Comparison of ENCODE assay signal across 1 cellular context in genomic region chr1:25996966-25997758, GRCh38.
A peak's percentile ranks its signal among the peaks of the same experiment; 100 is the strongest.
TF ChIP-seq lines count a peak whose summit lies in the region.

No MANE protein-coding gene starts in this region.

TF ChIP-seq in HepG2, 621 proteins besides CTCF, POLR2A, EP300 and RAD21 (continues in another document):
- TF ChIP-seq ZNF776 (CRISPR knock-in tag; IDR thresholded peaks at IDR 0.05) = no peak
- no peak for TF ChIP-seq E2F1 (CRISPR knock-in tag; IDR thresholded peaks at IDR 0.05)
- peak; percentile 54; the same call in 1 of the 2 replicates for TF ChIP-seq ZNF12 (CRISPR knock-in tag; IDR thresholded peaks at IDR 0.05)
- TF ChIP-seq POGZ (CRISPR knock-in tag; IDR thresholded peaks at IDR 0.05) = 0 out of 2 replicates have a peak, but pooled peaks have one; percentile 28
- TF ChIP-seq ZNF441 (CRISPR knock-in tag; IDR thresholded peaks at IDR 0.05; ENCODE audit: borderline replicate concordance) = no peak
- 0 out of 2 replicates have a peak, but pooled peaks have one; percentile 30 for TF ChIP-seq TCF7 (IDR thresholded peaks at IDR 0.05; ENCODE audit: low read depth)
- no peak for TF ChIP-seq ZNF343 (CRISPR knock-in tag; IDR thresholded peaks at IDR 0.05)
- peak; percentile 58; the same call in 1 of the 2 replicates for TF ChIP-seq NR2F2 (IDR thresholded peaks at IDR 0.05; ENCODE audit: borderline replicate concordance, low read depth)
- 0 out of 2 replicates have a peak, but pooled peaks have one; percentile 27 for TF ChIP-seq MEIS1 (CRISPR knock-in tag; IDR thresholded peaks at IDR 0.05; ENCODE audit: borderline replicate concordance)
- TF ChIP-seq ZBED4 (CRISPR knock-in tag; IDR thresholded peaks at IDR 0.05; ENCODE audit: borderline replicate concordance) = no peak
- no peak for TF ChIP-seq ZFP1 (CRISPR knock-in tag; IDR thresholded peaks at IDR 0.05)
- peak; percentile 39; the same call in 1 of the 2 replicates for TF ChIP-seq DRAP1 (CRISPR knock-in tag; IDR thresholded peaks at IDR 0.05)
- TF ChIP-seq CEBPB (IDR thresholded peaks at IDR 0.05; ENCODE audit: borderline replicate concordance, low read depth, low read length) = peak; percentile 90
- TF ChIP-seq RCOR2 (CRISPR knock-in tag; IDR thresholded peaks at IDR 0.05) = 0 out of 2 replicates have a peak, but pooled peaks have one; percentile 39
- TF ChIP-seq TARDBP (CRISPR knock-in tag; IDR thresholded peaks at IDR 0.05) = peak; percentile 43; the same call in 1 of the 2 replicates
- TF ChIP-seq ZNF430 (CRISPR knock-in tag; IDR thresholded peaks at IDR 0.05) = no peak; the same call in 1 of the 2 replicates
- TF ChIP-seq FOSL2 (CRISPR knock-in tag; IDR thresholded peaks at IDR 0.05) = 0 out of 2 replicates have a peak, but pooled peaks have one; percentile 32
- no peak for TF ChIP-seq CREBL2 (CRISPR knock-in tag; IDR thresholded peaks at IDR 0.05; ENCODE audit: borderline replicate concordance)
- peak; percentile 43; the same call in 1 of the 2 replicates for TF ChIP-seq NCOA2 (CRISPR knock-in tag; IDR thresholded peaks at IDR 0.05)
- no peak for TF ChIP-seq CC2D1A (CRISPR knock-in tag; IDR thresholded peaks at IDR 0.05)
- no peak for TF ChIP-seq POLR2AphosphoS2 (IDR thresholded peaks at IDR 0.05; ENCODE audit: low read depth, low read length)
- peak; percentile 23; the same call in 1 of the 2 replicates for TF ChIP-seq ZNF761 (CRISPR knock-in tag; conservative IDR thresholded peaks at IDR 0.05)
- no peak for TF ChIP-seq TP53 (CRISPR knock-in tag; conservative IDR thresholded peaks at IDR 0.05)
- TF ChIP-seq ZNF614 (CRISPR knock-in tag; IDR thresholded peaks at IDR 0.05; ENCODE audit: borderline replicate concordance) = peak; percentile 58; the same call in 1 of the 2 replicates
- peak; percentile 60 for TF ChIP-seq POLR2G (IDR thresholded peaks at IDR 0.05; ENCODE audit: low read depth, low read length)
- TF ChIP-seq MAX (IDR thresholded peaks at IDR 0.05) = peak; percentile 20; the same call in 1 of the 2 replicates
- peak; percentile 61; the same call in 1 of the 2 replicates for TF ChIP-seq ZNF639 (CRISPR knock-in tag; conservative IDR thresholded peaks at IDR 0.05)
- TF ChIP-seq POLR2AphosphoS5 (IDR thresholded peaks at IDR 0.05; ENCODE audit: low read depth, low read length) = peak; percentile 49
- no peak for TF ChIP-seq GMEB2 (CRISPR knock-in tag; IDR thresholded peaks at IDR 0.05; ENCODE audit: low read depth)
- TF ChIP-seq RXRB (CRISPR knock-in tag; IDR thresholded peaks at IDR 0.05; ENCODE audit: borderline replicate concordance) = 0 out of 2 replicates have a peak, but pooled peaks have one; percentile 34
- TF ChIP-seq ZSCAN29 (CRISPR knock-in tag; conservative IDR thresholded peaks at IDR 0.05) = 0 out of 2 replicates have a peak, but pooled peaks have one; percentile 43
- peak; percentile 50; the same call in 1 of the 2 replicates for TF ChIP-seq RARA (CRISPR knock-in tag; IDR thresholded peaks at IDR 0.05)
- no peak for TF ChIP-seq KAT7 (CRISPR knock-in tag; IDR thresholded peaks at IDR 0.05; ENCODE audit: borderline replicate concordance)
- TF ChIP-seq ZFP36L1 (CRISPR knock-in tag; IDR thresholded peaks at IDR 0.05) = 0 out of 2 replicates have a peak, but pooled peaks have one; percentile 52
- no peak for TF ChIP-seq ZNF615 (CRISPR knock-in tag; IDR thresholded peaks at IDR 0.05; ENCODE audit: borderline replicate concordance)
- TF ChIP-seq ZBTB2 (CRISPR knock-in tag; IDR thresholded peaks at IDR 0.05; ENCODE audit: low read depth) = no peak
- TF ChIP-seq ZNF773 (CRISPR knock-in tag; IDR thresholded peaks at IDR 0.05; ENCODE audit: borderline replicate concordance) = no peak
- TF ChIP-seq REL (CRISPR knock-in tag; conservative IDR thresholded peaks at IDR 0.05) = no peak
- peak; percentile 85 for TF ChIP-seq HNF4G (IDR thresholded peaks at IDR 0.05; ENCODE audit: borderline replicate concordance, low read depth, low read length)
- TF ChIP-seq HNF4G (CRISPR knock-in tag; IDR thresholded peaks at IDR 0.05; ENCODE audit: borderline replicate concordance, low read depth) = peak; percentile 62; the same call in 1 of the 2 replicates
- no peak for TF ChIP-seq ZNF282 (IDR thresholded peaks at IDR 0.05; ENCODE audit: partially characterized antibody)
- no peak for TF ChIP-seq PRMT3 (CRISPR knock-in tag; IDR thresholded peaks at IDR 0.05; ENCODE audit: borderline replicate concordance, low read depth)
- 0 out of 2 replicates have a peak, but pooled peaks have one; percentile 21 for TF ChIP-seq SP4 (CRISPR knock-in tag; IDR thresholded peaks at IDR 0.05)
- peak; percentile 39; the same call in 1 of the 2 replicates for TF ChIP-seq ZNF331 (CRISPR knock-in tag; IDR thresholded peaks at IDR 0.05)
- peak; percentile 18 for TF ChIP-seq MIER2 (CRISPR knock-in tag; IDR thresholded peaks at IDR 0.05)
- peak; percentile 92 for TF ChIP-seq SSRP1 (CRISPR knock-in tag; IDR thresholded peaks at IDR 0.05)
- peak; percentile 98 for TF ChIP-seq BCL6 (CRISPR knock-in tag; IDR thresholded peaks at IDR 0.05)
- TF ChIP-seq GABPB1 (CRISPR knock-in tag; IDR thresholded peaks at IDR 0.05) = peak; percentile 55; the same call in 1 of the 2 replicates
- peak; percentile 32; the same call in 1 of the 2 replicates for TF ChIP-seq MIER3 (CRISPR knock-in tag; IDR thresholded peaks at IDR 0.05; ENCODE audit: borderline replicate concordance)
- TF ChIP-seq CEBPG (CRISPR knock-in tag; IDR thresholded peaks at IDR 0.05) = peak; percentile 97
- TF ChIP-seq GABPA (IDR thresholded peaks at IDR 0.05; ENCODE audit: low read depth, low read length) = no peak
- TF ChIP-seq GABPA (CRISPR knock-in tag; IDR thresholded peaks at IDR 0.05; ENCODE audit: low read depth) = peak; percentile 59
- TF ChIP-seq YEATS4 (CRISPR knock-in tag; IDR thresholded peaks at IDR 0.05; ENCODE audit: borderline replicate concordance) = no peak
- no peak for TF ChIP-seq SOX6 (IDR thresholded peaks at IDR 0.05)
- TF ChIP-seq SOX6 (CRISPR knock-in tag; IDR thresholded peaks at IDR 0.05) = peak; percentile 95
- no peak for TF ChIP-seq ZNF335 (CRISPR knock-in tag; IDR thresholded peaks at IDR 0.05)
- TF ChIP-seq ZNF317 (CRISPR knock-in tag; IDR thresholded peaks at IDR 0.05) = peak; percentile 39; the same call in 1 of the 2 replicates
- no peak for TF ChIP-seq ATF7 (IDR thresholded peaks at IDR 0.05)
- no peak for TF ChIP-seq ATF7 (CRISPR knock-in tag; IDR thresholded peaks at IDR 0.05)
- TF ChIP-seq HNF4A (CRISPR knock-in tag; IDR thresholded peaks at IDR 0.05) = peak; percentile 94
- TF ChIP-seq DNMT1 (CRISPR knock-in tag; IDR thresholded peaks at IDR 0.05) = no peak
- TF ChIP-seq CCDC6 (CRISPR knock-in tag; IDR thresholded peaks at IDR 0.05) = no peak
- no peak; the same call in 1 of the 2 replicates for TF ChIP-seq ZC3H4 (CRISPR knock-in tag; IDR thresholded peaks at IDR 0.05; ENCODE audit: borderline replicate concordance)
- TF ChIP-seq SOX13 (IDR thresholded peaks at IDR 0.05) = peak; percentile 69
- peak in 1 of 2 experiments; percentile 93; a peak in 2 of 4 replicates for TF ChIP-seq SOX13 (CRISPR knock-in tag; conservative IDR thresholded peaks at IDR 0.05 in 1 of 2, IDR thresholded peaks at IDR 0.05 in 1 of 2)
- peak; percentile 75; the same call in 1 of the 2 replicates for TF ChIP-seq SAP130 (CRISPR knock-in tag; IDR thresholded peaks at IDR 0.05; ENCODE audit: low read depth)
- TF ChIP-seq ZNF33A (CRISPR knock-in tag; IDR thresholded peaks at IDR 0.05; ENCODE audit: borderline replicate concordance) = no peak
- peak; percentile 70 for TF ChIP-seq TGIF2 (CRISPR knock-in tag; IDR thresholded peaks at IDR 0.05)
- no peak for TF ChIP-seq YY1 (IDR thresholded peaks at IDR 0.05; ENCODE audit: insufficient read depth, insufficient replicate concordance, low read depth, low read length)
- peak; percentile 37; the same call in 1 of the 2 replicates for TF ChIP-seq ZSCAN9 (CRISPR knock-in tag; IDR thresholded peaks at IDR 0.05; ENCODE audit: borderline replicate concordance)
- peak; percentile 61; the same call in 1 of the 2 replicates for TF ChIP-seq GFI1 (CRISPR knock-in tag; IDR thresholded peaks at IDR 0.05; ENCODE audit: borderline replicate concordance)
- no peak for TF ChIP-seq NR3C1 (CRISPR knock-in tag; IDR thresholded peaks at IDR 0.05)
